Comparison of ENCODE assay signal across 21 cellular contexts in the genomic region with DNA sequence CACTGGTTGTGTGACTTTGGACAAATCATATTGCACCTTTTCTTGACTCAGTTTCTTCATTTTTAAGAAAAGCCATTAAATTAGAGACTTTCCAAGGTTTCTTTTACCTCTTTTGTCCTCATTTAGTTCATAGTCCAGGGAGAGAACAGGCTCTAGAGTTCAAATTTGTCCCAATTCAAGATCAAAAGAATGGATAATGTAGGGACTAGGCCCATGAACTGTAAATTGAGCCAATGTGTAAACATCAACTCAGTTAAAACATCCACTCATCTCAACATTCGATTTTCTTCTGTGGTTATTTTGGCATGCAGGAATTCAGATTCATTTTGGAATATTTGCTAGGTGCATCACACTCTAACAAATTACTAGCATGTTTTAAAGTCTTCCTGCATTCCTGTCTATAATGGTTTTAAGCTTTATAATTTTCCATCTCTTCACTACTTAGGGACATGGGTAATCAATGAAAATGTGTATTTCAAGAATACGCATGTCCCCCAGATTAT.
DNase-seq lines count a peak whose midpoint lies in the region; ATAC-seq and TF ChIP-seq lines count a peak whose summit lies in the region.
"Had no signal": no experiment of that assay in that cellular context is flagged by ENCODE, and none has a peak within 500 bp of the region (broad histone marks: within the 10 kb centered on the region; RNA-seq: fewer than 3 reads in every experiment).

No MANE protein-coding gene starts in this region.

- TF ChIP-seq CTCF in AG10803 (conservative IDR thresholded peaks at IDR 0.05; ENCODE audit: low read length) (no peak), astrocyte of the cerebellum (IDR thresholded peaks at IDR 0.05; ENCODE audit: low read depth, low read length, missing control alignments) (no peak), fibroblast of mammary gland (conservative IDR thresholded peaks at IDR 0.05; ENCODE audit: control insufficient read depth, insufficient read depth, low read depth, low read length) (no peak)

- in situ Hi-C loops in astrocyte of the cerebellum (cut with HindIII; ENCODE audit: low sequenced_read_pairs), result no loop called here

- peak; percentile 38 for DNase-seq in AG10803 (ENCODE audit: low read depth)
- DNase-seq in EL, result peak; percentile 5
- peak; percentile 3 for DNase-seq in astrocyte of the cerebellum (ENCODE audit: low read depth)
- peak; percentile 5 for DNase-seq in fibroblast of mammary gland (ENCODE audit: low read depth)
- no peak for DNase-seq in NOMO-1 (lab: John Stamatoyannopoulos, UW; ENCODE audit: unreplicated experiment in 2 of 2)
- DNase-seq: ACHN; BE2C; C1 segment of cervical spinal cord; CD4-positive, CD25-positive, alpha-beta regulatory T cell; CD8-positive, alpha-beta memory T cell; COR-L47; DMS 273 treated with DMSO at 0.1 percent for 48 hours; DMS53; DND-41; GDM1; GM23248; KG1 had no signal

- no peak for ATAC-seq in activated CD4-positive, CD25-positive, alpha-beta regulatory T cell treated with anti-CD3 and anti-CD28 coated beads, Interleukin-2, amount 50 U/mL, for 24 hours
- ATAC-seq in HG02870 (IDR thresholded peaks at IDR 0.05; ENCODE audit: unreplicated experiment) (no peak), HG02885 (IDR thresholded peaks at IDR 0.05; ENCODE audit: poor library complexity, unreplicated experiment) (no peak)

- no peak overlapping the region for H3K4me3 ChIP-seq in AG10803 (ENCODE audit: low read length)
- H3K4me3 ChIP-seq in astrocyte of the cerebellum (ENCODE audit: low read depth, low read length), result no peak overlapping the region
- no peak overlapping the region for H3K4me3 ChIP-seq in fibroblast of mammary gland (ENCODE audit: control insufficient read depth, low read depth, low read length)
- H3K4me3 ChIP-seq: GM23248, HAP-1 had no signal

Comparison
In these comparisons a context has a peak if more than half of its experiments do, and no peak if none do; other contexts are left out.
1. DNase-seq: peak in AG10803 (single experiment), EL (single experiment), astrocyte of the cerebellum (single experiment) and fibroblast of mammary gland (single experiment); none in NOMO-1 (0 of 2).